ENCODE assay signal across 8 cellular contexts in the genomic region with DNA sequence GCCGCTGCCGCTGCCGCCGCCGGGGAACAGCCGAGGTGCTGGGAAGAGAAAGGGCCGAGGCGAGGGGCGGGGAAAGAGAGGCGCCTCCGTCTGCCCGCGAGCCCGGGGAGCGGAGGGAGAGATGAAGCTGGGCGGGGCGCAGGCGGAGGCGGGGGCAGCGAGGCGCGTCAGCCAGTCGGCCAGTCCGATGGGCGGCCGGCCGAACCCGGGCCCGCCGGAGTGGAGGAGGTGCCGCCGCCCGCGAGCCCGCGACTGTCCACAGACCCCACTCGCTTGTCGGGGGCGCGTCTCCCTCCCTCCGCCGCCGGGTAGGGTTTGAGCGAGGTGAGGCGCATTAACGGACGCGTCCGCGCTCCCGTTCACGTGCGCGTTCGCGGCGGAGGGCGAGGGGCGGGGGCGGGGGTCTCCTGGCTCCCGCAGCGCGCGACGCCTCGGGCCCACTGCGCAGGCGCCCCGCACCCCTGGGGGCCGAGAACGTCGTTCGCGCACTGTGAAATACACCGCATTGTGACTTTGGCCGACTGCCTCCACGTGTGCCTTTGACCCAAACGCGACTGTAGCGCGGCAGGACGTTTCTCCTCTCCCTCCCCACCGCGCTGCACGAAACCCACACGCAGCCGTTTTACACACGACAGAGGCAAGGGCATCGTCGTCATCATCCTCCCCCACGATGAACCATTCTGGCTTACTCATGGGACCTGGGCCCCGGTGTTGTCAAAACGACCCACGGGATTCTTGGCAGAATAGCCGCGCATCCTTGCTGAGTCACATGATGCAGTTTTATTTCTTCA. TPM values are rescaled to one million over a fixed set of nuclear protein-coding genes. Genes with fewer than 3 reads are reported as not detected.
A peak's percentile ranks its signal among the peaks of the same experiment; 100 is the strongest.
DNase-seq lines count a peak whose midpoint lies in the region; ATAC-seq and TF ChIP-seq lines count a peak whose summit lies in the region.

A gene (minus strand): TSS at position 92 of the 791 bp plus-strand sequence. CDS start 148 bp downstream, outside the sequence.

- H3K27me3 ChIP-seq in gastroesophageal sphincter (no peaks in the 10 kb centered on the region), ovary (no peaks in the 10 kb centered on the region)

- H3K27ac Mint-ChIP-seq in activated T-helper 17 cell treated with anti-CD3 and anti-CD28 coated beads, Interleukin-2, amount 50 U/mL, for 72 hours = peak within 1 kb of the TSS; percentile 79

- DNase-seq in ACHN = peak; percentile 32
- DNase-seq in NCI-H748 treated with DMSO at 0.1 percent for 48 hours (lab: John Stamatoyannopoulos, UW) = peak; percentile 49
- peak; percentile 68 to 82 (median 72) for DNase-seq in ovary
- no peak for DNase-seq in NCI-H187 (lab: John Stamatoyannopoulos, UW)

- 39% methylated on average over 9 of the region's 96 CpGs; no CpG with 5 or more reads in 1 of the 2 donors for WGBS in gastroesophageal sphincter (ENCODE audit: low coverage in 1 of 2), 2 donors
- WGBS in ovary, 3 donors = 29 to 42% (median 36%) methylated on average over 78 to 96 of the region's 96 CpGs
- under 1% methylated on average over 86 of the region's 96 CpGs for WGBS in urinary bladder

- no peak for TF ChIP-seq EP300 in gastroesophageal sphincter (IDR thresholded peaks at IDR 0.05)
- no peak for TF ChIP-seq EP300 in ovary (IDR thresholded peaks at IDR 0.05)

- TF ChIP-seq CTCF in gastroesophageal sphincter (IDR thresholded peaks at IDR 0.05) = no peak
- TF ChIP-seq CTCF in ovary (IDR thresholded peaks at IDR 0.05) = no peak

- no peaks in the 10 kb centered on the region for H3K9me3 ChIP-seq in gastroesophageal sphincter
- H3K9me3 ChIP-seq in ovary = no peaks in the 10 kb centered on the region

- no peaks in the 10 kb centered on the region for H3K36me3 ChIP-seq in gastroesophageal sphincter
- no peaks in the 10 kb centered on the region for H3K36me3 ChIP-seq in ovary
- no peaks in the 10 kb centered on the region for H3K36me3 ChIP-seq in urinary bladder (ENCODE audit: insufficient read depth)

- peaks cover 4% of the 10 kb centered on the region for H3K4me1 Mint-ChIP-seq in activated T-helper 17 cell treated with anti-CD3 and anti-CD28 coated beads, Interleukin-2, amount 50 U/mL, for 72 hours

- peaks cover 5% of the 10 kb centered on the region for H3K27me3 Mint-ChIP-seq in activated T-helper 17 cell treated with anti-CD3 and anti-CD28 coated beads, Interleukin-2, amount 50 U/mL, for 72 hours

- TF ChIP-seq POLR2A in gastroesophageal sphincter (IDR thresholded peaks at IDR 0.05) (no peak), ovary (IDR thresholded peaks at IDR 0.05) (no peak)

- H3K9me3 Mint-ChIP-seq in activated T-helper 17 cell treated with anti-CD3 and anti-CD28 coated beads, Interleukin-2, amount 50 U/mL, for 72 hours = no peaks in the 10 kb centered on the region

- in situ Hi-C loops in ACHN (cut with HindIII; ENCODE audit: low pct_ligation_motif_present, low pct_unique_long_range_greater_than_20kb, low sequenced_read_pairs) = no loop called here

- H3K4me3 Mint-ChIP-seq in activated T-helper 17 cell treated with anti-CD3 and anti-CD28 coated beads, Interleukin-2, amount 50 U/mL, for 72 hours = peak within 1 kb of the TSS; percentile 83

- peak within 1 kb of the TSS in 3 of 4 donors; percentile 53 to 64 (median 53) for H3K27ac ChIP-seq in gastroesophageal sphincter
- peak within 1 kb of the TSS; percentile 58 to 69 for H3K27ac ChIP-seq in ovary
- no peak within 1 kb of the TSS for H3K27ac ChIP-seq in urinary bladder (ENCODE audit: low read depth)

- peak; percentile 82 for ATAC-seq in GM19455 (IDR thresholded peaks at IDR 0.05; ENCODE audit: unreplicated experiment)
- ATAC-seq in activated T-helper 17 cell treated with anti-CD3 and anti-CD28 coated beads, Interleukin-2, amount 50 U/mL, for 72 hours (replicated peaks) = peak; percentile 88
- ATAC-seq in gastroesophageal sphincter = peak; percentile 88

- peaks cover 0 to 9% (median 0%) of the 10 kb centered on the region in 3 donors for H3K4me1 ChIP-seq in gastroesophageal sphincter
- H3K4me1 ChIP-seq in ovary (ENCODE audit: insufficient read depth) = no peaks in the 10 kb centered on the region
- no peaks in the 10 kb centered on the region for H3K4me1 ChIP-seq in urinary bladder (ENCODE audit: insufficient read depth)

- H3K4me3 ChIP-seq in gastroesophageal sphincter = peak within 1 kb of the TSS; percentile 42 to 64
- peak within 1 kb of the TSS; percentile 52 for H3K4me3 ChIP-seq in ovary
- H3K4me3 ChIP-seq in urinary bladder (ENCODE audit: low read depth, low read length) = peak within 1 kb of the TSS; percentile 48

- intact Hi-C loops in ovary (cut with DNase I) = no loop called here

- no peaks in the 10 kb centered on the region for H3K36me3 Mint-ChIP-seq in activated T-helper 17 cell treated with anti-CD3 and anti-CD28 coated beads, Interleukin-2, amount 50 U/mL, for 72 hours (ENCODE audit: low read depth)

RNA-seq across cellular contexts. Expression of the gene that starts here (rescaled TPM):
- total RNA-seq in activated T-helper 17 cell treated with anti-CD3 and anti-CD28 coated beads, Interleukin-2, amount 50 U/mL, for 72 hours = 1 to 10 TPM; 1.5 to 2.2 TPM
- total RNA-seq in gastroesophageal sphincter (1 to 10 TPM; 2.4 to 5.1 (median 3.8) TPM), ovary (10 to 100 TPM in 3 of 7 donors, 1 to 10 TPM in 4; 3.6 to 11.9 (median 9.2) TPM), urinary bladder (11.4 TPM)
- polyA plus RNA-seq in ovary (1 to 10 TPM; 7.5 TPM), urinary bladder (5.6 TPM)

Comparison
In these comparisons a context has a peak if more than half of its experiments do, and no peak if none do; other contexts are left out.
1. DNase-seq: peak in ACHN (single experiment), NCI-H748 treated with DMSO at 0.1 percent for 48 hours (single experiment) and ovary (5 of 5); none in NCI-H187 (0 of 2).
2. Peak in every context shown above with its lines, with median percentiles within 50 percentile points of each other: ATAC-seq and H3K4me3 ChIP-seq.